In genomic region chr1:120132400-120132763, GRCh38 we compare ENCODE assay signal across 8 cellular contexts. TPM values are rescaled to one million over a fixed set of nuclear protein-coding genes. Genes with fewer than 3 reads are reported as not detected.
DNase-seq lines count a peak whose midpoint lies in the region; ATAC-seq and TF ChIP-seq lines count a peak whose summit lies in the region.
"Not testable (repeated sequence)": the region's sequence is repeated elsewhere in the genome, so short reads cannot be mapped to it uniquely, and the experiment has no call there.

No MANE protein-coding gene starts in this region.

- H3K4me3 ChIP-seq in BLaER1 treated with 17β-estradiol and CSF1 and Interleukin-3, amounts not matched to agents 10 nM and 100 nM; left lung; skeletal muscle tissue (ENCODE audit: low read length in 3 of 3): not testable (repeated sequence)
- H3K4me3 ChIP-seq in OCI-LY3 (ENCODE audit: low read length): peak overlapping the region; percentile 41; the same call in 1 of the 2 replicates

- intact Hi-C loops in activated T-helper 1 cell treated with anti-CD3 and anti-CD28 coated beads, Interleukin-12 subunit alpha, Interleukin-12 subunit beta, Interleukin-2, Interleukin-4 antibody, amounts not matched to agents 30 ng/mL and 10 ng/mL and 1 ng/mL, durations not matched to agents 14 hours and 24 hours and 36 hours (cut with micrococcal nuclease); dendritic cell treated with granulocyte-macrophage colony-stimulating factor and Interleukin-4, amounts not matched to agents 40 ng/mL and 50 ng/mL, for 4 days (cut with micrococcal nuclease); left lung (cut with DNase I): not testable (repeated sequence)

- not testable (repeated sequence) for H3K4me3 Mint-ChIP-seq in activated T-helper 1 cell treated with anti-CD3 and anti-CD28 coated beads, Interleukin-12 subunit alpha, Interleukin-12 subunit beta, Interleukin-2, Interleukin-4 antibody, amounts not matched to agents 30 ng/mL and 10 ng/mL and 1 ng/mL, durations not matched to agents 14 hours and 24 hours and 36 hours; dendritic cell treated with granulocyte-macrophage colony-stimulating factor and Interleukin-4, amounts not matched to agents 40 ng/mL and 50 ng/mL, for 4 days; nephron progenitor cell; type B pancreatic cell

- H3K27me3 ChIP-seq in BLaER1 treated with 17β-estradiol and CSF1 and Interleukin-3, amounts not matched to agents 10 nM and 100 nM; OCI-LY3 (ENCODE audit: low read depth, low read length); left lung; skeletal muscle tissue (ENCODE audit: control insufficient read depth in 3 of 3, insufficient read depth in 3 of 3, low read length in 3 of 3): not testable (repeated sequence)

- H3K9ac ChIP-seq in BLaER1 treated with 17β-estradiol and CSF1 and Interleukin-3, amounts not matched to agents 10 nM and 100 nM: peak overlapping the region in 3 of 11 experiments; percentile 30 to 41 (median 37); a peak in 4 of 22 replicates
- H3K9ac ChIP-seq in OCI-LY3 (ENCODE audit: low read length): peak overlapping the region; percentile 26; the same call in 1 of the 2 replicates
- not testable (repeated sequence) for H3K9ac ChIP-seq in skeletal muscle tissue (ENCODE audit: low read depth in 1 of 3, low read length in 3 of 3)

- H4K20me1 ChIP-seq in BLaER1 treated with 17β-estradiol and CSF1 and Interleukin-3, amounts not matched to agents 10 nM and 100 nM; OCI-LY3 (ENCODE audit: insufficient read depth, low read length): not testable (repeated sequence)

- not testable (repeated sequence) for H3K36me3 ChIP-seq in BLaER1 treated with 17β-estradiol and CSF1 and Interleukin-3, amounts not matched to agents 10 nM and 100 nM; OCI-LY3 (replicated peaks; ENCODE audit: low read depth, low read length); left lung; skeletal muscle tissue (ENCODE audit: control insufficient read depth in 3 of 3, insufficient read depth in 3 of 3, low read length in 3 of 3)

- peak; percentile 11 for ATAC-seq in left lung

- H3K79me2 ChIP-seq in OCI-LY3 (ENCODE audit: low read length): not testable (repeated sequence)

- not testable (repeated sequence) for H3K27me3 Mint-ChIP-seq in activated T-helper 1 cell treated with anti-CD3 and anti-CD28 coated beads, Interleukin-12 subunit alpha, Interleukin-12 subunit beta, Interleukin-2, Interleukin-4 antibody, amounts not matched to agents 30 ng/mL and 10 ng/mL and 1 ng/mL, durations not matched to agents 14 hours and 24 hours and 36 hours (ENCODE audit: insufficient read depth); dendritic cell treated with granulocyte-macrophage colony-stimulating factor and Interleukin-4, amounts not matched to agents 40 ng/mL and 50 ng/mL, for 4 days; nephron progenitor cell (ENCODE audit: low read depth, poor library complexity); type B pancreatic cell

- peak overlapping the region in 5 of 11 experiments; percentile 11 to 62 (median 32); a peak in 9 of 22 replicates for H3K27ac ChIP-seq in BLaER1 treated with 17β-estradiol and CSF1 and Interleukin-3, amounts not matched to agents 10 nM and 100 nM
- not testable (repeated sequence) for H3K27ac ChIP-seq in OCI-LY3 (ENCODE audit: low read length)
- peak overlapping the region; percentile 45 for H3K27ac ChIP-seq in left lung
- H3K27ac ChIP-seq in skeletal muscle tissue (ENCODE audit: low read depth, low read length): peak overlapping the region; percentile 25

- TF ChIP-seq CTCF in OCI-LY3 (IDR thresholded peaks at IDR 0.05; ENCODE audit: low read depth, low read length); left lung (IDR thresholded peaks at IDR 0.05); nephron progenitor cell (IDR thresholded peaks at IDR 0.05); type B pancreatic cell (conservative IDR thresholded peaks at IDR 0.05): not testable (repeated sequence)

- H3K27ac Mint-ChIP-seq in activated T-helper 1 cell treated with anti-CD3 and anti-CD28 coated beads, Interleukin-12 subunit alpha, Interleukin-12 subunit beta, Interleukin-2, Interleukin-4 antibody, amounts not matched to agents 30 ng/mL and 10 ng/mL and 1 ng/mL, durations not matched to agents 14 hours and 24 hours and 36 hours: peak overlapping the region; percentile 11
- H3K27ac Mint-ChIP-seq in dendritic cell treated with granulocyte-macrophage colony-stimulating factor and Interleukin-4, amounts not matched to agents 40 ng/mL and 50 ng/mL, for 4 days: peak overlapping the region; percentile 65
- peak overlapping the region; percentile 83 for H3K27ac Mint-ChIP-seq in nephron progenitor cell
- peak overlapping the region; percentile 36 for H3K27ac Mint-ChIP-seq in type B pancreatic cell

- peaks cover 16% of the 10 kb centered on the region for H3K4me1 Mint-ChIP-seq in activated T-helper 1 cell treated with anti-CD3 and anti-CD28 coated beads, Interleukin-12 subunit alpha, Interleukin-12 subunit beta, Interleukin-2, Interleukin-4 antibody, amounts not matched to agents 30 ng/mL and 10 ng/mL and 1 ng/mL, durations not matched to agents 14 hours and 24 hours and 36 hours (ENCODE audit: low read depth)
- peaks cover 13% of the 10 kb centered on the region for H3K4me1 Mint-ChIP-seq in dendritic cell treated with granulocyte-macrophage colony-stimulating factor and Interleukin-4, amounts not matched to agents 40 ng/mL and 50 ng/mL, for 4 days (ENCODE audit: low read depth)
- H3K4me1 Mint-ChIP-seq in nephron progenitor cell: peaks cover 11% of the 10 kb centered on the region
- H3K4me1 Mint-ChIP-seq in type B pancreatic cell (ENCODE audit: unreplicated experiment): not testable (repeated sequence)

- H3K36me3 Mint-ChIP-seq in activated T-helper 1 cell treated with anti-CD3 and anti-CD28 coated beads, Interleukin-12 subunit alpha, Interleukin-12 subunit beta, Interleukin-2, Interleukin-4 antibody, amounts not matched to agents 30 ng/mL and 10 ng/mL and 1 ng/mL, durations not matched to agents 14 hours and 24 hours and 36 hours (ENCODE audit: low read depth); dendritic cell treated with granulocyte-macrophage colony-stimulating factor and Interleukin-4, amounts not matched to agents 40 ng/mL and 50 ng/mL, for 4 days (ENCODE audit: low read depth); nephron progenitor cell (ENCODE audit: low read depth); type B pancreatic cell: not testable (repeated sequence)

- peak overlapping the region; percentile 66; the same call in 1 of the 2 replicates for H2AFZ ChIP-seq in OCI-LY3 (ENCODE audit: low read depth, low read length)

- not testable (repeated sequence) for DNase-seq in activated T-helper 1 cell treated with anti-CD3 and anti-CD28 coated beads, Interleukin-12 subunit alpha, Interleukin-12 subunit beta, Interleukin-2, Interleukin-4 antibody, amounts not matched to agents 30 ng/mL and 10 ng/mL and 1 ng/mL, durations not matched to agents 14 hours and 24 hours and 36 hours (ENCODE audit: low spot score); left lung; nephron progenitor cell; type B pancreatic cell (ENCODE audit: extremely low spot score, unreplicated experiment)

- H3K4me2 ChIP-seq in BLaER1 treated with 17β-estradiol and CSF1 and Interleukin-3, amounts not matched to agents 10 nM and 100 nM: peak overlapping the region in 10 of 11 experiments; percentile 45 to 70 (median 61); a peak in 19 of 22 replicates
- peak overlapping the region; percentile 70 for H3K4me2 ChIP-seq in OCI-LY3 (ENCODE audit: low read length)

- H3K9me3 ChIP-seq in BLaER1 treated with 17β-estradiol and CSF1 and Interleukin-3, amounts not matched to agents 10 nM and 100 nM (replicated peaks in 1 of 11); OCI-LY3 (ENCODE audit: insufficient read depth, low read length); left lung; skeletal muscle tissue (ENCODE audit: control insufficient read depth in 3 of 3, low read length in 3 of 3): not testable (repeated sequence)

- not testable (repeated sequence) for H3K9me3 Mint-ChIP-seq in activated T-helper 1 cell treated with anti-CD3 and anti-CD28 coated beads, Interleukin-12 subunit alpha, Interleukin-12 subunit beta, Interleukin-2, Interleukin-4 antibody, amounts not matched to agents 30 ng/mL and 10 ng/mL and 1 ng/mL, durations not matched to agents 14 hours and 24 hours and 36 hours; dendritic cell treated with granulocyte-macrophage colony-stimulating factor and Interleukin-4, amounts not matched to agents 40 ng/mL and 50 ng/mL, for 4 days; nephron progenitor cell; type B pancreatic cell

- H3K4me1 ChIP-seq in BLaER1 treated with 17β-estradiol and CSF1 and Interleukin-3, amounts not matched to agents 10 nM and 100 nM: peaks cover 16 to 34% (median 28%) of the 10 kb centered on the region in 10 experiments
- H3K4me1 ChIP-seq in OCI-LY3 (ENCODE audit: low read length) (peaks cover 17% of the 10 kb centered on the region), left lung (peaks cover 0 to 11% of the 10 kb centered on the region in 2 donors)
- not testable (repeated sequence) for H3K4me1 ChIP-seq in skeletal muscle tissue (ENCODE audit: control insufficient read depth in 3 of 3, insufficient read depth in 3 of 3, low read length in 3 of 3)

RNA-seq across cellular contexts. Expression of gene SEC22B, which starts 43.9 kb away (rescaled TPM):
- 22.3 and 22.6 TPM in 2 replicates for total RNA-seq in activated T-helper 1 cell treated with anti-CD3 and anti-CD28 coated beads, Interleukin-12 subunit alpha, Interleukin-12 subunit beta, Interleukin-2, Interleukin-4 antibody, amounts not matched to agents 30 ng/mL and 10 ng/mL and 1 ng/mL, durations not matched to agents 14 hours and 24 hours and 36 hours
- total RNA-seq in left lung: 10 to 100 TPM; 35.8 to 36.1 TPM
- 26.6 TPM for total RNA-seq in skeletal muscle tissue
- total RNA-seq in type B pancreatic cell (ENCODE audit: low replicate concordance): 24.3 and 30.0 TPM in 2 replicates

Comparison
In these comparisons a context has a peak if more than half of its experiments do, and no peak if none do; other contexts are left out.
1. H3K27ac Mint-ChIP-seq: peak in every context shown above with its lines; median percentile 83 in nephron progenitor cell; 65 in dendritic cell treated with granulocyte-macrophage colony-stimulating factor and Interleukin-4, amounts not matched to agents 40 ng/mL and 50 ng/mL, for 4 days; 36 in type B pancreatic cell; 11 in activated T-helper 1 cell treated with anti-CD3 and anti-CD28 coated beads, Interleukin-12 subunit alpha, Interleukin-12 subunit beta, Interleukin-2, Interleukin-4 antibody, amounts not matched to agents 30 ng/mL and 10 ng/mL and 1 ng/mL, durations not matched to agents 14 hours and 24 hours and 36 hours.